ENCODE assay signal across 14 cellular contexts in genomic region chr7:81725496-81726117, GRCh38. TPM values are rescaled to one million over a fixed set of nuclear protein-coding genes. Genes with fewer than 3 reads are reported as not detected.
DNase-seq lines count a peak whose midpoint lies in the region; ATAC-seq and TF ChIP-seq lines count a peak whose summit lies in the region.
"Had no signal": no experiment of that assay in that cellular context is flagged by ENCODE, and none has a peak within 500 bp of the region (broad histone marks: within the 10 kb centered on the region; RNA-seq: fewer than 3 reads in every experiment).

No MANE protein-coding gene starts in this region.

- CTCF ChIA-PET in T-cell (lab: Charles Lee), result interaction anchor here in 1 of 2 donors (0.6 kb wide), 1 partner anchor 55 kb away, joined by 4 read pairs; no protein-coding TSS in a partner anchor

- H3K27me3 Mint-ChIP-seq in mesothelial cell of epicardium (ENCODE audit: low read depth) (no peaks in the 10 kb centered on the region), T-cell (no peaks in the 10 kb centered on the region)
- H3K27me3 Mint-ChIP-seq: activated naive CD4-positive, alpha-beta T cell treated with anti-CD3 and anti-CD28 coated beads, Interleukin-2, amount 50 U/mL, for 24 hours had no signal

- DNase-seq in AG10803 (ENCODE audit: low read depth), result peak; percentile 86
- DNase-seq in M059J (ENCODE audit: low read depth), result peak; percentile 79
- peak; percentile 85 for DNase-seq in choroid plexus epithelial cell (ENCODE audit: low read depth)
- no peak for DNase-seq in mesothelial cell of epicardium (ENCODE audit: low spot score in 2 of 2, unreplicated experiment in 2 of 2)
- DNase-seq in NCI-H2029 treated with DMSO at 0.1 percent for 48 hours (lab: John Stamatoyannopoulos, UW), result no peak
- no peak for DNase-seq in NCI-H2107 (lab: John Stamatoyannopoulos, UW)
- no peak for DNase-seq in T-cell
- no peak for DNase-seq in CD1c-positive myeloid dendritic cell (ENCODE audit: extremely low spot score)
- DNase-seq: activated CD4-positive, alpha-beta T cell treated with anti-CD3 and anti-CD28 coated beads, Interleukin-2, amount 50 U/mL, for 1 hour; hypothalamus; right lobe of liver had no signal

- H3K4me1 Mint-ChIP-seq in mesothelial cell of epicardium, result peaks cover 12% of the 10 kb centered on the region
- H3K4me1 Mint-ChIP-seq in T-cell, result no peaks in the 10 kb centered on the region
- H3K4me1 Mint-ChIP-seq: activated naive CD4-positive, alpha-beta T cell treated with anti-CD3 and anti-CD28 coated beads, Interleukin-2, amount 50 U/mL, for 24 hours had no signal

- no peak overlapping the region for H3K4me3 Mint-ChIP-seq in mesothelial cell of epicardium
- no peak overlapping the region for H3K4me3 Mint-ChIP-seq in T-cell
- H3K4me3 Mint-ChIP-seq: activated naive CD4-positive, alpha-beta T cell treated with anti-CD3 and anti-CD28 coated beads, Interleukin-2, amount 50 U/mL, for 24 hours had no signal

- POLR2A ChIA-PET in T-cell (lab: Charles Lee), result no interaction called here

- no peak overlapping the region for H3K4me3 ChIP-seq in AG10803 (ENCODE audit: low read length)
- H3K4me3 ChIP-seq in choroid plexus epithelial cell (ENCODE audit: low read depth, low read length), result no peak overlapping the region
- H3K4me3 ChIP-seq: right lobe of liver, SK-N-MC, tibial nerve had no signal

- ATAC-seq in T-cell (replicated peaks in 1 of 4), result no peak

- H3K9me3 Mint-ChIP-seq in mesothelial cell of epicardium (peaks cover 6% of the 10 kb centered on the region), T-cell (peaks cover 0 to 8% (median 0%) of the 10 kb centered on the region in 3 donors)
- H3K9me3 Mint-ChIP-seq: activated naive CD4-positive, alpha-beta T cell treated with anti-CD3 and anti-CD28 coated beads, Interleukin-2, amount 50 U/mL, for 24 hours had no signal

- H3K27ac Mint-ChIP-seq in mesothelial cell of epicardium, result peak overlapping the region; percentile 22
- no peak overlapping the region for H3K27ac Mint-ChIP-seq in T-cell
- H3K27ac Mint-ChIP-seq: activated naive CD4-positive, alpha-beta T cell treated with anti-CD3 and anti-CD28 coated beads, Interleukin-2, amount 50 U/mL, for 24 hours had no signal

- H3K36me3 Mint-ChIP-seq in mesothelial cell of epicardium (peaks cover 3% of the 10 kb centered on the region), T-cell (no peaks in the 10 kb centered on the region)
- H3K36me3 Mint-ChIP-seq: activated naive CD4-positive, alpha-beta T cell treated with anti-CD3 and anti-CD28 coated beads, Interleukin-2, amount 50 U/mL, for 24 hours had no signal

- TF ChIP-seq CTCF in AG10803 (conservative IDR thresholded peaks at IDR 0.05; ENCODE audit: low read length) (no peak), choroid plexus epithelial cell (conservative IDR thresholded peaks at IDR 0.05; ENCODE audit: low read depth, low read length) (no peak), mesothelial cell of epicardium (IDR thresholded peaks at IDR 0.05; ENCODE audit: unreplicated experiment) (no peak)

RNA-seq across cellular contexts. Expression of gene HGF, which starts 44.2 kb away (rescaled TPM):
- total RNA-seq in M059J (2014; rRNA removed; shearing (Covaris generic)), result 1.1 and 3.9 TPM in 2 replicates
- total RNA-seq in mesothelial cell of epicardium, result 14.1 to 18.8 TPM (median 15.1 TPM) in 3 replicates
- under 1 TPM in 1 of 5 donors, not detected in 4; 0.32 TPM for total RNA-seq in T-cell

Comparison
In these comparisons a context has a peak if more than half of its experiments do, and no peak if none do; other contexts are left out.
1. DNase-seq: peak in AG10803 (single experiment), M059J (single experiment) and choroid plexus epithelial cell (single experiment); none in mesothelial cell of epicardium (0 of 2), NCI-H2029 treated with DMSO at 0.1 percent for 48 hours (single experiment), NCI-H2107 (single experiment), T-cell (0 of 34) and CD1c-positive myeloid dendritic cell (single experiment).